Comparison of ENCODE assay signal across 18 cellular contexts in genomic region chr13:82615043-82615442, GRCh38.
DNase-seq lines count a peak whose midpoint lies in the region; ATAC-seq, FAIRE-seq and TF ChIP-seq lines count a peak whose summit lies in the region.
"Had no signal": no experiment of that assay in that cellular context is flagged by ENCODE, and none has a peak within 500 bp of the region (broad histone marks: within the 10 kb centered on the region; RNA-seq: fewer than 3 reads in every experiment).

No MANE protein-coding gene starts in this region.

- POLR2A ChIA-PET in HEK293T (lab: Yijun Ruan, JAX) (no interaction called here), PC-3 (lab: Charles Lee; ENCODE audit: unreplicated experiment) (no interaction called here)

- no peak overlapping the region for H3K27ac ChIP-seq in PC-3 (ENCODE audit: low read length)
- H3K27ac ChIP-seq in neural progenitor cell: no peak overlapping the region
- no peak overlapping the region for H3K27ac ChIP-seq in tibial artery
- H3K27ac ChIP-seq: 22Rv1 had no signal

- no peak overlapping the region for H3K4me3 ChIP-seq in PC-3 (ENCODE audit: low read length)
- no peak overlapping the region for H3K4me3 ChIP-seq in neural progenitor cell
- H3K4me3 ChIP-seq in tibial artery: no peak overlapping the region

- no peaks in the 10 kb centered on the region for H3K9me3 ChIP-seq in PC-3 (ENCODE audit: low read length)
- no peaks in the 10 kb centered on the region for H3K9me3 ChIP-seq in neural progenitor cell (ENCODE audit: low read depth)
- H3K9me3 ChIP-seq in tibial artery: no peaks in the 10 kb centered on the region

- H3K4me1 Mint-ChIP-seq in neural progenitor cell: no peaks in the 10 kb centered on the region
- H3K4me1 Mint-ChIP-seq: CD14-positive monocyte had no signal

- peaks cover 5% of the 10 kb centered on the region; the same call in 1 of the 2 replicates for H3K4me1 ChIP-seq in PC-3 (ENCODE audit: insufficient read depth, low read length)
- H3K4me1 ChIP-seq in neural progenitor cell: no peaks in the 10 kb centered on the region
- H3K4me1 ChIP-seq in tibial artery: peaks cover 0 to 3% (median 0%) of the 10 kb centered on the region in 4 donors

- no peak overlapping the region for H3K4me3 Mint-ChIP-seq in neural progenitor cell
- H3K4me3 Mint-ChIP-seq: CD14-positive monocyte; CD8-positive, alpha-beta T cell had no signal

- H4K20me1 ChIP-seq in PC-3 (ENCODE audit: low read length) (no peaks in the 10 kb centered on the region), neural progenitor cell (ENCODE audit: low read depth) (no peaks in the 10 kb centered on the region)

- TF ChIP-seq CTCF in D721Med (IDR thresholded peaks at IDR 0.05; ENCODE audit: insufficient read depth, missing control alignments) (no peak), PC-3 (conservative IDR thresholded peaks at IDR 0.05; ENCODE audit: low read depth, low read length) (no peak), neural progenitor cell (IDR thresholded peaks at IDR 0.05) (no peak), tibial artery (IDR thresholded peaks at IDR 0.05) (no peak)

- no peak overlapping the region for H3K27ac Mint-ChIP-seq in neural progenitor cell
- H3K27ac Mint-ChIP-seq: CD14-positive monocyte; CD8-positive, alpha-beta T cell had no signal

- intact Hi-C loops in PC-3 (cut with micrococcal nuclease) (no loop called here), tibial artery (cut with DNase I; ENCODE audit: low total_unique reads) (no loop called here)

- H3K9me2 ChIP-seq in PC-3 (replicated peaks; ENCODE audit: low read length): no peaks in the 10 kb centered on the region

- no peak for DNase-seq in D721Med (ENCODE audit: insufficient read length, low spot score)
- DNase-seq in HEK293T (ENCODE audit: extremely low spot score): peak; percentile 34
- DNase-seq in PC-3: no peak
- no peak for DNase-seq in neural progenitor cell (ENCODE audit: low spot score)
- DNase-seq in tibial artery: no peak
- DNase-seq in activated effector memory CD4-positive, alpha-beta T cell treated with Interleukin-2 at 50 U/mL for 16 hours: no peak
- DNase-seq: CD8-positive, alpha-beta T cell; COR-L47; DND-41; GF-D8; HCEC 1CT; IMR-90; KBM-7 had no signal

- H3K27me3 ChIP-seq in PC-3 (ENCODE audit: low read length) (no peaks in the 10 kb centered on the region), neural progenitor cell (no peaks in the 10 kb centered on the region), tibial artery (no peaks in the 10 kb centered on the region)

- H3F3A ChIP-seq in PC-3 (ENCODE audit: low read length, unreplicated experiment) (no peaks in the 10 kb centered on the region), neural progenitor cell (ENCODE audit: low read depth) (no peaks in the 10 kb centered on the region)

- H2AFZ ChIP-seq in PC-3 (ENCODE audit: low read length): no peak overlapping the region
- H2AFZ ChIP-seq in neural progenitor cell (replicated peaks): peak overlapping the region; percentile 51

- ATAC-seq in PC-3 (peak; percentile 71), GM21390 (IDR thresholded peaks at IDR 0.05; ENCODE audit: unreplicated experiment) (no peak), HG03571 (IDR thresholded peaks at IDR 0.05; ENCODE audit: unreplicated experiment) (no peak)
- ATAC-seq: CD8-positive, alpha-beta T cell had no signal

- H3K4me2 ChIP-seq in PC-3 (ENCODE audit: low read length) (no peak overlapping the region), neural progenitor cell (no peak overlapping the region)

- H3K9me3 Mint-ChIP-seq in neural progenitor cell: no peaks in the 10 kb centered on the region
- H3K9me3 Mint-ChIP-seq: CD8-positive, alpha-beta T cell had no signal

- H3K79me2 ChIP-seq in PC-3 (ENCODE audit: low read length) (no peaks in the 10 kb centered on the region), neural progenitor cell (ENCODE audit: low read depth) (no peaks in the 10 kb centered on the region)

- CTCF ChIA-PET in HEK293T (lab: Yijun Ruan, JAX): no interaction called here
- CTCF ChIA-PET in PC-3 (lab: Charles Lee): no interaction called here

- FAIRE-seq in D721Med (lab: Jason Lieb, UNC): peak; percentile 61
- FAIRE-seq: H1 had no signal

- no TSS peak for BruUV-seq in PC-3 (replicated peaks; lab: Mats Ljungman, UMichigan)

- H3K9ac ChIP-seq in PC-3 (ENCODE audit: low read length): no peak overlapping the region
- no peak overlapping the region for H3K9ac ChIP-seq in neural progenitor cell

- H3K27me3 Mint-ChIP-seq in neural progenitor cell (ENCODE audit: insufficient read depth, low read depth): no peaks in the 10 kb centered on the region

- no peaks in the 10 kb centered on the region for H3K36me3 Mint-ChIP-seq in neural progenitor cell
- H3K36me3 Mint-ChIP-seq: CD14-positive monocyte; CD8-positive, alpha-beta T cell had no signal

- no peaks in the 10 kb centered on the region for H3K36me3 ChIP-seq in PC-3 (ENCODE audit: low read depth, low read length)
- no peaks in the 10 kb centered on the region for H3K36me3 ChIP-seq in neural progenitor cell
- H3K36me3 ChIP-seq in tibial artery: no peaks in the 10 kb centered on the region

TF ChIP-seq in HEK293T, 16 proteins besides CTCF, POLR2A, EP300 and RAD21:
- TF ChIP-seq CTBP1 (IDR thresholded peaks at IDR 0.05; ENCODE audit: borderline replicate concordance) (peak; percentile 78; the same call in 1 of the 2 replicates), PKNOX1 (IDR thresholded peaks at IDR 0.05) (peak; percentile 70), FOXA1 (IDR thresholded peaks at IDR 0.05) (peak; percentile 76), SP1 (IDR thresholded peaks at IDR 0.05) (no peak), HDGF (IDR thresholded peaks at IDR 0.05; ENCODE audit: borderline replicate concordance) (no peak), FOXK2 (IDR thresholded peaks at IDR 0.05) (no peak)
